Comparison of ENCODE assay signal across 30 cellular contexts in genomic region chr20:63267681-63268080, GRCh38. TPM values are rescaled to one million over a fixed set of nuclear protein-coding genes. Genes with fewer than 3 reads are reported as not detected.
"Had no signal": no experiment of that assay in that cellular context is flagged by ENCODE, and none has a peak within 500 bp of the region (broad histone marks: within the 10 kb centered on the region; RNA-seq: fewer than 3 reads in every experiment).

No MANE protein-coding gene starts in this region.

- H3K9me3 Mint-ChIP-seq: activated CD4-positive, alpha-beta T cell treated with anti-CD3 and anti-CD28 coated beads, Interleukin-2, amount 10 ng/mL, durations not matched to agents 24 days and 14 days; activated CD8-positive, alpha-beta T cell treated with anti-CD3 and anti-CD28 coated beads for 36 hours; activated naive CD8-positive, alpha-beta T cell treated with anti-CD3 and anti-CD28 coated beads, Interleukin-2, amount 50 U/mL, for 24 hours; activated T-helper 1 cell treated with anti-CD3 and anti-CD28 coated beads, Interleukin-12 subunit alpha, Interleukin-12 subunit beta, Interleukin-2, Interleukin-4 antibody, amounts not matched to agents 30 ng/mL and 10 ng/mL and 1 ng/mL, durations not matched to agents 14 hours and 24 hours and 36 hours; memory B cell; stimulated activated naive CD8-positive, alpha-beta T cell treated with anti-CD3 and anti-CD28 coated beads, Interleukin-15, Interleukin-2, amounts not matched to agents 100 ng/mL and 50 ng/mL, for 24 hours; T-cell; T-helper 2 cell treated with Interferon-gamma antibody and Interleukin-4, amounts not matched to agents 5 μg/mL and 100 μg/mL, for 36 hours had no signal

- H3K27ac ChIP-seq: brain microvascular endothelial cell, foreskin keratinocyte, pancreas, psoas muscle, right atrium auricular region, tibial artery, VCaP had no signal

- H3K36me3 ChIP-seq: brain microvascular endothelial cell, pancreas, right atrium auricular region, tibial artery had no signal

- H3K36me3 Mint-ChIP-seq: naive B cell, T-cell had no signal

- H3K27ac Mint-ChIP-seq: activated CD4-positive, alpha-beta T cell treated with anti-CD3 and anti-CD28 coated beads, Interleukin-2, amount 10 ng/mL, durations not matched to agents 24 days and 14 days; activated CD8-positive, alpha-beta memory T cell treated with anti-CD3 and anti-CD28 coated beads, Interleukin-2, amount 10 ng/mL, durations not matched to agents 7 days and 5 days; activated CD8-positive, alpha-beta T cell treated with anti-CD3 and anti-CD28 coated beads for 36 hours; activated naive CD8-positive, alpha-beta T cell treated with anti-CD3 and anti-CD28 coated beads, Interleukin-2, amount 50 U/mL, for 24 hours; activated T-helper 1 cell treated with anti-CD3 and anti-CD28 coated beads, Interleukin-12 subunit alpha, Interleukin-12 subunit beta, Interleukin-2, Interleukin-4 antibody, amounts not matched to agents 30 ng/mL and 10 ng/mL and 1 ng/mL, durations not matched to agents 14 hours and 24 hours and 36 hours; memory B cell; stimulated activated naive CD8-positive, alpha-beta T cell treated with anti-CD3 and anti-CD28 coated beads, Interleukin-15, Interleukin-2, amounts not matched to agents 100 ng/mL and 50 ng/mL, for 24 hours; T-cell; T-helper 2 cell treated with Interferon-gamma antibody and Interleukin-4, amounts not matched to agents 5 μg/mL and 100 μg/mL, for 36 hours had no signal

- DNase-seq: activated CD4-positive, alpha-beta T cell treated with anti-CD3 and anti-CD28 coated beads, Interleukin-2, amount 10 ng/mL, durations not matched to agents 24 days and 14 days; activated CD8-positive, alpha-beta memory T cell treated with anti-CD3 and anti-CD28 coated beads, Interleukin-2, amount 10 ng/mL, durations not matched to agents 7 days and 5 days; activated CD8-positive, alpha-beta T cell treated with anti-CD3 and anti-CD28 coated beads for 36 hours; activated gamma-delta T cell; activated naive CD4-positive, alpha-beta T cell treated with anti-CD3 and anti-CD28 coated beads, Interleukin-2, amount 50 U/mL, for 16 hours; activated naive CD8-positive, alpha-beta T cell treated with anti-CD3 and anti-CD28 coated beads, Interleukin-2, amount 50 U/mL, for 24 hours; anterior cingulate cortex; brain microvascular endothelial cell; caudate nucleus; dermis blood vessel endothelial cell; effector CD8-positive, alpha-beta T cell; foreskin keratinocyte; hippocampal formation; naive B cell; pancreas; psoas muscle; stimulated activated CD4-positive, alpha-beta T cell treated with anti-CD3 and anti-CD28 coated beads, Interleukin-1b, Interleukin-23, amount 100 ng/mL, for 48 hours; T-cell; tibial artery had no signal

- ATAC-seq: activated CD4-positive, CD25-positive, alpha-beta regulatory T cell treated with anti-CD3 and anti-CD28 coated beads, Interleukin-2, amount 50 U/mL, for 24 hours; activated CD8-positive, alpha-beta memory T cell treated with anti-CD3 and anti-CD28 coated beads, Interleukin-2, amount 10 ng/mL, durations not matched to agents 7 days and 5 days; activated CD8-positive, alpha-beta T cell treated with anti-CD3 and anti-CD28 coated beads for 36 hours; activated naive CD8-positive, alpha-beta T cell treated with anti-CD3 and anti-CD28 coated beads, Interleukin-2, amount 50 U/mL, for 24 hours; foreskin keratinocyte; pancreas; psoas muscle; T-cell had no signal

- H3K4me3 Mint-ChIP-seq: activated CD4-positive, alpha-beta T cell treated with anti-CD3 and anti-CD28 coated beads, Interleukin-2, amount 10 ng/mL, durations not matched to agents 24 days and 14 days; activated CD8-positive, alpha-beta memory T cell treated with anti-CD3 and anti-CD28 coated beads, Interleukin-2, amount 10 ng/mL, durations not matched to agents 7 days and 5 days; activated CD8-positive, alpha-beta T cell treated with anti-CD3 and anti-CD28 coated beads for 36 hours; activated naive CD8-positive, alpha-beta T cell treated with anti-CD3 and anti-CD28 coated beads, Interleukin-2, amount 50 U/mL, for 24 hours; activated T-helper 1 cell treated with anti-CD3 and anti-CD28 coated beads, Interleukin-12 subunit alpha, Interleukin-12 subunit beta, Interleukin-2, Interleukin-4 antibody, amounts not matched to agents 30 ng/mL and 10 ng/mL and 1 ng/mL, durations not matched to agents 14 hours and 24 hours and 36 hours; memory B cell; stimulated activated naive CD8-positive, alpha-beta T cell treated with anti-CD3 and anti-CD28 coated beads, Interleukin-15, Interleukin-2, amounts not matched to agents 100 ng/mL and 50 ng/mL, for 24 hours; T-cell; T-helper 2 cell treated with Interferon-gamma antibody and Interleukin-4, amounts not matched to agents 5 μg/mL and 100 μg/mL, for 36 hours had no signal

- FAIRE-seq: pancreas had no signal

- H3K9me3 ChIP-seq: pancreas, psoas muscle, right atrium auricular region, tibial artery had no signal

- H3K4me3 ChIP-seq: pancreas, psoas muscle, right atrium auricular region, tibial artery had no signal

RNA-seq across cellular contexts. Expression of gene NKAIN4, which starts 13.4 kb away (rescaled TPM):
- total RNA-seq: activated CD4-positive, alpha-beta T cell treated with anti-CD3 and anti-CD28 coated beads, Interleukin-2, amount 10 ng/mL, durations not matched to agents 24 days and 14 days; activated CD8-positive, alpha-beta memory T cell treated with anti-CD3 and anti-CD28 coated beads, Interleukin-2, amount 10 ng/mL, durations not matched to agents 7 days and 5 days; activated CD8-positive, alpha-beta T cell treated with anti-CD3 and anti-CD28 coated beads for 36 hours; activated T-helper 1 cell treated with anti-CD3 and anti-CD28 coated beads, Interleukin-12 subunit alpha, Interleukin-12 subunit beta, Interleukin-2, Interleukin-4 antibody, amounts not matched to agents 30 ng/mL and 10 ng/mL and 1 ng/mL, durations not matched to agents 14 hours and 24 hours and 36 hours; dermis blood vessel endothelial cell; mononuclear cell; pancreas; psoas muscle; right atrium auricular region; T-cell had no signal

RNA-seq across cellular contexts. Expression of gene COL20A1, which starts 25.3 kb away (rescaled TPM):
- total RNA-seq: activated CD4-positive, alpha-beta T cell treated with anti-CD3 and anti-CD28 coated beads, Interleukin-2, amount 10 ng/mL, durations not matched to agents 24 days and 14 days; activated CD8-positive, alpha-beta memory T cell treated with anti-CD3 and anti-CD28 coated beads, Interleukin-2, amount 10 ng/mL, durations not matched to agents 7 days and 5 days; activated T-helper 1 cell treated with anti-CD3 and anti-CD28 coated beads, Interleukin-12 subunit alpha, Interleukin-12 subunit beta, Interleukin-2, Interleukin-4 antibody, amounts not matched to agents 30 ng/mL and 10 ng/mL and 1 ng/mL, durations not matched to agents 14 hours and 24 hours and 36 hours; dermis blood vessel endothelial cell; foreskin keratinocyte; lower leg skin; mononuclear cell; pancreas; psoas muscle; right atrium auricular region had no signal

RNA-seq across cellular contexts. Expression of gene BIRC7, which starts 32.0 kb away (rescaled TPM):
- total RNA-seq: activated CD4-positive, alpha-beta T cell treated with anti-CD3 and anti-CD28 coated beads, Interleukin-2, amount 10 ng/mL, durations not matched to agents 24 days and 14 days; activated CD8-positive, alpha-beta memory T cell treated with anti-CD3 and anti-CD28 coated beads, Interleukin-2, amount 10 ng/mL, durations not matched to agents 7 days and 5 days; activated T-helper 1 cell treated with anti-CD3 and anti-CD28 coated beads, Interleukin-12 subunit alpha, Interleukin-12 subunit beta, Interleukin-2, Interleukin-4 antibody, amounts not matched to agents 30 ng/mL and 10 ng/mL and 1 ng/mL, durations not matched to agents 14 hours and 24 hours and 36 hours; dermis blood vessel endothelial cell; foreskin keratinocyte; pancreas; psoas muscle; right atrium auricular region; skeletal muscle tissue; T-cell; urinary bladder had no signal
